ENCODE assay signal across 29 cellular contexts in genomic region chr14:66503532-66503931, GRCh38. TPM values are rescaled to one million over a fixed set of nuclear protein-coding genes. Genes with fewer than 3 reads are reported as not detected.
DNase-seq lines count a peak whose midpoint lies in the region; ATAC-seq, FAIRE-seq and TF ChIP-seq lines count a peak whose summit lies in the region.
"Had no signal": no experiment of that assay in that cellular context is flagged by ENCODE, and none has a peak within 500 bp of the region (broad histone marks: within the 10 kb centered on the region; RNA-seq: fewer than 3 reads in every experiment).

No MANE protein-coding gene starts in this region.

- H3K9me3 ChIP-seq in keratinocyte (ENCODE audit: control insufficient read depth, low read depth, low read length), result no peaks in the 10 kb centered on the region
- H3K9me3 ChIP-seq: BE2C, Caco-2, HAP-1, pancreas had no signal

- peak overlapping the region; percentile 40 for H2AFZ ChIP-seq in keratinocyte (ENCODE audit: control insufficient read depth, low read length)

- no peaks in the 10 kb centered on the region for H3K36me3 Mint-ChIP-seq in activated T-helper 17 cell treated with anti-CD3 and anti-CD28 coated beads, Interleukin-2, amount 50 U/mL, for 72 hours (ENCODE audit: low read depth)

- no peaks in the 10 kb centered on the region for H3K36me3 ChIP-seq in keratinocyte (ENCODE audit: control insufficient read depth in 2 of 2, extremely low read depth in 1 of 2, insufficient read depth in 2 of 2, low read length in 2 of 2)
- H3K36me3 ChIP-seq: BE2C, HAP-1, pancreas had no signal

- no peak overlapping the region for H3K27ac Mint-ChIP-seq in activated T-helper 17 cell treated with anti-CD3 and anti-CD28 coated beads, Interleukin-2, amount 50 U/mL, for 72 hours
- H3K27ac Mint-ChIP-seq: naive thymus-derived CD8-positive, alpha-beta T cell had no signal

- H3K4me1 Mint-ChIP-seq in activated T-helper 17 cell treated with anti-CD3 and anti-CD28 coated beads, Interleukin-2, amount 50 U/mL, for 72 hours, result no peaks in the 10 kb centered on the region

- TF ChIP-seq CTCF in cardiac fibroblast (IDR thresholded peaks at IDR 0.05; ENCODE audit: low read depth, low read length) (no peak), keratinocyte (optimal IDR thresholded peaks at IDR 0.05 in 1 of 3, IDR thresholded peaks at IDR 0.05 in 1 of 3, conservative IDR thresholded peaks at IDR 0.05 in 1 of 3; ENCODE audit: extremely low read depth in 1 of 3, insufficient read depth in 2 of 3, low read length in 3 of 3) (no peak)

- ATAC-seq in activated T-helper 17 cell treated with anti-CD3 and anti-CD28 coated beads, Interleukin-2, amount 50 U/mL, for 72 hours (replicated peaks), result no peak
- ATAC-seq: naive thymus-derived CD8-positive, alpha-beta T cell; pancreas; sciatic nerve had no signal

- H3K4me3 ChIP-seq in cardiac fibroblast (replicated peaks in 1 of 2; ENCODE audit: low read depth in 2 of 2, low read length in 2 of 2), result no peak overlapping the region
- H3K4me3 ChIP-seq in keratinocyte (ENCODE audit: control insufficient read depth in 2 of 3, extremely low read depth in 1 of 3, insufficient read depth in 2 of 3, low read depth in 1 of 3, low read length in 3 of 3), result no peak overlapping the region
- H3K4me3 ChIP-seq: HAP-1, pancreas had no signal

- H4K20me1 ChIP-seq in keratinocyte (ENCODE audit: control insufficient read depth, extremely low read depth, insufficient read depth, low read length), result no peaks in the 10 kb centered on the region

- no peak overlapping the region for H3K4me3 Mint-ChIP-seq in activated T-helper 17 cell treated with anti-CD3 and anti-CD28 coated beads, Interleukin-2, amount 50 U/mL, for 72 hours
- H3K4me3 Mint-ChIP-seq: naive thymus-derived CD8-positive, alpha-beta T cell had no signal

- no peaks in the 10 kb centered on the region for H3K9me3 Mint-ChIP-seq in activated T-helper 17 cell treated with anti-CD3 and anti-CD28 coated beads, Interleukin-2, amount 50 U/mL, for 72 hours
- H3K9me3 Mint-ChIP-seq: naive thymus-derived CD8-positive, alpha-beta T cell had no signal

- no peaks in the 10 kb centered on the region for H3K79me2 ChIP-seq in keratinocyte (ENCODE audit: control insufficient read depth, insufficient read depth, low read length)

- DNase-seq in NCI-H526 (lab: John Stamatoyannopoulos, UW) (peak; percentile 7 to 11), NCI-H526 treated with DMSO at 0.1 percent for 48 hours (lab: John Stamatoyannopoulos, UW) (no peak), NCI-H1105 treated with DMSO at 0.1 percent for 48 hours (lab: John Stamatoyannopoulos, UW) (peak; percentile 19), cardiac fibroblast (ENCODE audit: low read depth in 2 of 2) (peak; percentile 52 to 78), keratinocyte (ENCODE audit: low read depth, low spot score) (no peak), islet precursor cell (no peak), T-helper 9 cell (no peak)
- DNase-seq: 8988T; activated naive CD4-positive, alpha-beta T cell treated with Interleukin-2 at 50 U/mL for 16 hours; activated T-cell treated with anti-CD3 and anti-CD28 coated beads for 4 hours; BE2C; Caco-2; Karpas-422; mesendoderm; naive thymus-derived CD8-positive, alpha-beta T cell; NCI-H69; SIG-M5 had no signal

- H3K4me2 ChIP-seq in keratinocyte (ENCODE audit: control insufficient read depth, extremely low read depth, insufficient read depth, low read depth, low read length), result no peak overlapping the region

- no peak overlapping the region for H3K27ac ChIP-seq in keratinocyte (ENCODE audit: control insufficient read depth, insufficient read depth, low read length)
- H3K27ac ChIP-seq: pancreas, VCaP had no signal

- H3K27me3 ChIP-seq in keratinocyte (ENCODE audit: control insufficient read depth, extremely low read depth, insufficient read depth, low read length), result no peaks in the 10 kb centered on the region
- H3K27me3 ChIP-seq: BE2C, pancreas had no signal

- dilution Hi-C loops in keratinocyte (cut with MboI; ENCODE audit: extremely low pct_ligation_motif_present, low sequenced_read_pairs), result no loop called here

- peaks cover 3% of the 10 kb centered on the region for H3K27me3 Mint-ChIP-seq in activated T-helper 17 cell treated with anti-CD3 and anti-CD28 coated beads, Interleukin-2, amount 50 U/mL, for 72 hours
- H3K27me3 Mint-ChIP-seq: naive thymus-derived CD8-positive, alpha-beta T cell had no signal

- H3K4me1 ChIP-seq in keratinocyte (ENCODE audit: control insufficient read depth, extremely low read depth, insufficient read depth, low read length), result peaks cover 17% of the 10 kb centered on the region
- H3K4me1 ChIP-seq: BE2C, Caco-2 had no signal

- no peaks in the 10 kb centered on the region for H3K9me1 ChIP-seq in keratinocyte (ENCODE audit: control insufficient read depth, extremely low read depth, insufficient read depth, low read length)

- FAIRE-seq in keratinocyte (lab: Jason Lieb, UNC), result peak; percentile 65
- FAIRE-seq: GM18507, pancreas had no signal

- no peak overlapping the region for H3K9ac ChIP-seq in keratinocyte (ENCODE audit: control insufficient read depth, extremely low read depth, insufficient read depth, low read length)

RNA-seq across cellular contexts. Expression of gene GPHN, which starts 4.4 kb away (rescaled TPM):
- polyA plus RNA-seq in keratinocyte, result 11.1 to 20.3 TPM (median 17.6 TPM) in 3 replicates
- polyA plus RNA-seq in keratinocyte (2011; ENCODE audit: low read depth), result 26.9 TPM
- 11.9 and 17.7 TPM in 2 replicates for polyA plus RNA-seq in keratinocyte (2011; cell fraction: cytosol; rRNA removed)
- 14.4 and 16.6 TPM in 2 replicates for polyA plus RNA-seq in keratinocyte (2011; cell fraction: nucleus; rRNA removed)
- 15.1 and 21.1 TPM in 2 replicates for polyA plus RNA-seq in keratinocyte (2012; ENCODE audit: low replicate concordance)
- 36.5 to 58.1 TPM (median 41.9 TPM) in 3 replicates for polyA minus RNA-seq in keratinocyte
- 30.1 TPM for polyA minus RNA-seq in keratinocyte (2011; cell fraction: cytosol; rRNA and poly(A)+ RNA removed)
- polyA minus RNA-seq in keratinocyte (2011; cell fraction: nucleus; rRNA and poly(A)+ RNA removed), result 32.5 and 52.6 TPM in 2 replicates
- total RNA-seq in activated T-helper 17 cell treated with anti-CD3 and anti-CD28 coated beads, Interleukin-2, amount 50 U/mL, for 72 hours, result 10 to 100 TPM; 21.7 to 23.2 TPM
- total RNA-seq: OCI-LY7 had no signal

RNA-seq across cellular contexts. Expression of gene CCDC196, which starts 17.4 kb away (rescaled TPM):
- not detected in 3 replicates for polyA plus RNA-seq in keratinocyte
- polyA plus RNA-seq in keratinocyte (2011; ENCODE audit: low read depth), result not detected
- polyA plus RNA-seq in keratinocyte (2011; cell fraction: cytosol; rRNA removed), result not detected in 2 replicates
- polyA plus RNA-seq in keratinocyte (2011; cell fraction: nucleus; rRNA removed), result not detected in 2 replicates
- not detected in 2 replicates for polyA plus RNA-seq in keratinocyte (2012; ENCODE audit: low replicate concordance)
- not detected in 3 replicates for polyA minus RNA-seq in keratinocyte
- polyA minus RNA-seq in keratinocyte (2011; cell fraction: cytosol; rRNA and poly(A)+ RNA removed), result not detected
- polyA minus RNA-seq in keratinocyte (2011; cell fraction: nucleus; rRNA and poly(A)+ RNA removed), result not detected in 2 replicates
- not detected for total RNA-seq in activated T-helper 17 cell treated with anti-CD3 and anti-CD28 coated beads, Interleukin-2, amount 50 U/mL, for 72 hours
- total RNA-seq: Caco-2; chondrocyte; HT1080; naive thymus-derived CD8-positive, alpha-beta T cell; OCI-LY7; sciatic nerve; subcutaneous adipose tissue; T-helper 1 cell treated with Interleukin-12 subunit alpha and Interleukin-12 subunit beta and Interleukin-4 antibody, amounts not matched to agents 30 ng/mL and 1 ng/mL, for 36 hours; urinary bladder had no signal
- polyA plus RNA-seq: naive thymus-derived CD8-positive, alpha-beta T cell; urinary bladder had no signal

Comparison
In these comparisons a context has a peak if more than half of its experiments do, and no peak if none do; other contexts are left out.
1. DNase-seq: peak in NCI-H526 (2 of 2), NCI-H1105 treated with DMSO at 0.1 percent for 48 hours (single experiment) and cardiac fibroblast (2 of 2); none in NCI-H526 treated with DMSO at 0.1 percent for 48 hours (single experiment), keratinocyte (single experiment), islet precursor cell (single experiment) and T-helper 9 cell (single experiment).